8 cellular contexts compared by ENCODE assay signal in the genomic region with DNA sequence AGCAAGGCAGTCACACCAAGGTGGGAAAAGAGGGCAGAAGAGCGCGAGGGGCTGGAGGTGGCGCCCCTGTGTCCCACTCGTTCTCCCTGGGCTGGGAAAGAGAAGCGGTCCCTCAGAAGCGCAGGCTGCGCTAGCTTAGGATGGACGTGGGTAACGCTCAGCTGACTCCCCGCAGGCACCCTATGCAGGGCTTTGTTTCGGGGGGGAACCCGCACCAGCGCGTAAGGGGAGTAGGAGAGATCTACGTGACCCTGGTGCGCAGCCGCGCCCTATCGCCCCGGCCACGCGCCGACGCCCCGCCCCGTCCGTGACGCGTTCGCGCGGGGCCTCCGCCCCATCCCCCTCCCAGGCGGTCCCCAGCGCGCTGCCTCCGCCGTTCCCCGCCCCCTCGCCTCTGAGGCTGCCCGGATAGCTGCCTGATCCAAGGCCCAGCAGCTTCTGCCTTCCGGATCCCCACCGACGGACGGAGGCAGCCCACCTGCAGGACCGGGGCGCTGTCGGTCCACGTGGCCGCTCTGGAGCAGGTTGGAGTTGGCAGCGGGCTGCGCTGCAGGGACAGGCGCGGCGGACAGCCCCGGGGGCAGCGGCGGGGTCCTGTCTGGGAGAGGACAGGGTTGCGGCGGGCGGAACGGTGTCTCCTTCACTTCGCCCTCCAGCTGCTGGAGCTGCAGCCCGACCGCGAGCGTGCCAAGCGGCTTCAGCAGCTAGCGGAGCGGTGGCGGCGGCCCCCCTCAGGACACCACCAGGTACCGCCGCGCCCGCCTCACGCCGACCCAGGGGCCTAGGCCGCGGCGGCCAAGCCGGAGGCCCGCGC. TPM values are rescaled to one million over a fixed set of nuclear protein-coding genes. Genes with fewer than 3 reads are reported as not detected.
DNase-seq lines count a peak whose midpoint lies in the region; ATAC-seq and TF ChIP-seq lines count a peak whose summit lies in the region.

A gene with protein sequence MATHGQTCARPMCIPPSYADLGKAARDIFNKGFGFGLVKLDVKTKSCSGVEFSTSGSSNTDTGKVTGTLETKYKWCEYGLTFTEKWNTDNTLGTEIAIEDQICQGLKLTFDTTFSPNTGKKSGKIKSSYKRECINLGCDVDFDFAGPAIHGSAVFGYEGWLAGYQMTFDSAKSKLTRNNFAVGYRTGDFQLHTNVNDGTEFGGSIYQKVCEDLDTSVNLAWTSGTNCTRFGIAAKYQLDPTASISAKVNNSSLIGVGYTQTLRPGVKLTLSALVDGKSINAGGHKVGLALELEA (plus strand): TSS at position 604 of the 814 bp plus-strand sequence. CDS start 363 bp downstream, outside the sequence.

- CTCF ChIA-PET in RWPE1 (lab: Yijun Ruan, JAX) = interaction anchor here (1.2 to 3.2 kb wide), 4 partner anchors 14 to 38 kb away, joined by 5 to 14 read pairs (median 7); no protein-coding TSS in a partner anchor

- H3K4me3 ChIP-seq in DOHH2 (ENCODE audit: low read length) = peak within 1 kb of the TSS; percentile 89
- no peak within 1 kb of the TSS for H3K4me3 ChIP-seq in KMS-11 (IDR thresholded peaks at IDR 0.05; ENCODE audit: insufficient read depth, low read depth, low read length)
- H3K4me3 ChIP-seq in fibroblast of the aortic adventitia (ENCODE audit: low read depth, low read length) = peak within 1 kb of the TSS; percentile 91
- peak within 1 kb of the TSS; percentile 83 for H3K4me3 ChIP-seq in neural cell (ENCODE audit: low read length)
- H3K4me3 ChIP-seq in stomach = peak within 1 kb of the TSS; percentile 69 to 97 (median 88)

- intact Hi-C loops in stomach (cut with DNase I; ENCODE audit: low total_unique reads) = no loop called here

- H3K9ac ChIP-seq in KMS-11 (peak within 1 kb of the TSS; percentile 93), neural cell (ENCODE audit: low read length) (peak within 1 kb of the TSS; percentile 97)

- H3K79me2 ChIP-seq in DOHH2 (ENCODE audit: control insufficient read depth, low read length) (peaks cover 48% of the 10 kb centered on the region), KMS-11 (ENCODE audit: insufficient read depth, low read depth) (peaks cover 46% of the 10 kb centered on the region), neural cell (replicated peaks; ENCODE audit: insufficient read depth, low read length) (peaks cover 22% of the 10 kb centered on the region)

- TF ChIP-seq EP300 in neural cell (conservative IDR thresholded peaks at IDR 0.05; ENCODE audit: poor library complexity, severe bottlenecking) (peak; percentile 81), stomach (IDR thresholded peaks at IDR 0.05) (no peak)

- H3K27me3 ChIP-seq in DOHH2 (ENCODE audit: control insufficient read depth, low read length) (no peaks in the 10 kb centered on the region), KMS-11 (ENCODE audit: insufficient read depth, low read depth) (no peaks in the 10 kb centered on the region), neural cell (ENCODE audit: insufficient read depth, low read depth, low read length) (no peaks in the 10 kb centered on the region), stomach (no peaks in the 10 kb centered on the region)

- ATAC-seq in GM21786 (IDR thresholded peaks at IDR 0.05; ENCODE audit: unreplicated experiment) = peak; percentile 85

- peak within 1 kb of the TSS; percentile 80 for H3K27ac ChIP-seq in DOHH2 (ENCODE audit: low read depth, low read length)
- peak within 1 kb of the TSS; percentile 96 for H3K27ac ChIP-seq in KMS-11
- peak within 1 kb of the TSS; percentile 99 for H3K27ac ChIP-seq in RWPE1
- H3K27ac ChIP-seq in neural cell (ENCODE audit: low read length) = peak within 1 kb of the TSS; percentile 97
- peak within 1 kb of the TSS; percentile 86 to 99 (median 99) for H3K27ac ChIP-seq in stomach

- H2AFZ ChIP-seq in KMS-11 (ENCODE audit: low read depth) (peak within 1 kb of the TSS; percentile 86), neural cell (ENCODE audit: low read depth, low read length) (peak within 1 kb of the TSS; percentile 82)

- peak within 1 kb of the TSS; percentile 93 for H3K4me2 ChIP-seq in DOHH2 (ENCODE audit: low read length)
- H3K4me2 ChIP-seq in KMS-11 = peak within 1 kb of the TSS; percentile 86
- H3K4me2 ChIP-seq in neural cell (ENCODE audit: low read length) = peak within 1 kb of the TSS; percentile 93

- H3K9me3 ChIP-seq in DOHH2 (ENCODE audit: control insufficient read depth, insufficient read depth, low read length) (no peaks in the 10 kb centered on the region), neural cell (ENCODE audit: low read length) (no peaks in the 10 kb centered on the region), stomach (no peaks in the 10 kb centered on the region)

- no peak for TF ChIP-seq RAD21 in neural cell (conservative IDR thresholded peaks at IDR 0.05)

- H3K9me2 ChIP-seq in DOHH2 (replicated peaks; ENCODE audit: control insufficient read depth, low read length) = no peaks in the 10 kb centered on the region
- no peaks in the 10 kb centered on the region for H3K9me2 ChIP-seq in neural cell (ENCODE audit: insufficient read depth, low read length)

- H3K36me3 ChIP-seq in DOHH2 (ENCODE audit: control insufficient read depth, low read length) (peaks cover 42% of the 10 kb centered on the region), KMS-11 (ENCODE audit: insufficient read depth) (peaks cover 10% of the 10 kb centered on the region; the same call in 1 of the 2 replicates), neural cell (ENCODE audit: insufficient read depth, low read length) (no peaks in the 10 kb centered on the region), stomach (peaks cover 24 to 36% (median 31%) of the 10 kb centered on the region in 4 donors)

- TF ChIP-seq CTCF in DOHH2 (IDR thresholded peaks at IDR 0.05; ENCODE audit: low read depth, low read length, poor library complexity, severe bottlenecking) = peak; percentile 25
- no peak for TF ChIP-seq CTCF in KMS-11 (conservative IDR thresholded peaks at IDR 0.05; ENCODE audit: low read depth, low read length)
- no peak for TF ChIP-seq CTCF in RWPE1 (conservative IDR thresholded peaks at IDR 0.05; ENCODE audit: low read depth)
- no peak for TF ChIP-seq CTCF in fibroblast of the aortic adventitia (IDR thresholded peaks at IDR 0.05; ENCODE audit: insufficient read depth, low read length)
- TF ChIP-seq CTCF in neural cell (IDR thresholded peaks at IDR 0.05; ENCODE audit: poor library complexity, severe bottlenecking) = peak; percentile 8
- peak in 1 of 7 experiments; percentile 30 for TF ChIP-seq CTCF in stomach (IDR thresholded peaks at IDR 0.05)

- H3F3A ChIP-seq in DOHH2 (ENCODE audit: control insufficient read depth, insufficient read depth) = no peaks in the 10 kb centered on the region
- H3F3A ChIP-seq in neural cell (ENCODE audit: insufficient read depth, low read length, poor library complexity, severe bottlenecking) = no peaks in the 10 kb centered on the region

- DNase-seq in RWPE1 (ENCODE audit: low spot score) (peak; percentile 89), fibroblast of the aortic adventitia (ENCODE audit: low read depth) (peak; percentile 87), stomach (peak; percentile 92)
- peak; percentile 92 for DNase-seq in activated T-helper 9 cell treated with anti-CD3 and anti-CD28 coated beads, Interleukin-2, amount 50 U/mL, for 16 hours (ENCODE audit: low read depth)

- H4K20me1 ChIP-seq in DOHH2 (ENCODE audit: control insufficient read depth, insufficient read depth, low read depth, low read length) (peaks cover 9% of the 10 kb centered on the region; the same call in 1 of the 2 replicates), KMS-11 (ENCODE audit: insufficient read depth) (no peaks in the 10 kb centered on the region), neural cell (ENCODE audit: insufficient read depth) (no peaks in the 10 kb centered on the region)

- POLR2A ChIA-PET in RWPE1 (lab: Yijun Ruan, JAX; ENCODE audit: low non-redundant PET) = interaction anchor here (0.6 to 1.8 kb wide), 9 partner anchors 9 to 543 kb away, joined by 3 to 8 read pairs (median 4); no protein-coding TSS in a partner anchor

- WGBS in stomach, 5 donors = 0 to 1% (median 0%) methylated on average over 30 to 84 of the region's 84 CpGs

- peaks cover 23% of the 10 kb centered on the region for H3K4me1 ChIP-seq in DOHH2 (ENCODE audit: control insufficient read depth, low read length)
- peaks cover 35% of the 10 kb centered on the region for H3K4me1 ChIP-seq in KMS-11 (ENCODE audit: low read depth, poor library complexity, severe bottlenecking)
- H3K4me1 ChIP-seq in stomach = peaks cover 32 to 64% (median 41%) of the 10 kb centered on the region in 4 donors

- peak in 1 of 4 donors; percentile 66 for TF ChIP-seq POLR2A in stomach (IDR thresholded peaks at IDR 0.05)

TF ChIP-seq in neural cell, 6 proteins besides CTCF, POLR2A, EP300 and RAD21 (continues in another document):
- TF ChIP-seq TAF1 (IDR thresholded peaks at IDR 0.05; ENCODE audit: low read depth) = peak; percentile 54
- peak; percentile 63 for TF ChIP-seq SMC3 (conservative IDR thresholded peaks at IDR 0.05; ENCODE audit: poor library complexity)
- no peak for TF ChIP-seq EZH2 (IDR thresholded peaks at IDR 0.05; ENCODE audit: borderline replicate concordance, insufficient read depth, low read length, poor library complexity, severe bottlenecking)
- TF ChIP-seq POLR2AphosphoS5 (IDR thresholded peaks at IDR 0.05) = peak; percentile 82

RNA-seq across cellular contexts. Expression of the gene that starts here (rescaled TPM):
- 94.6 and 174 TPM in 2 replicates for total RNA-seq in fibroblast of the aortic adventitia (ENCODE audit: low replicate concordance)
- 291 and 298 TPM in 2 replicates for polyA plus RNA-seq in neural cell
- polyA minus RNA-seq in neural cell = 156 TPM in 2 replicates
- 100 to 1,000 TPM in 3 of 5 donors, 10 to 100 TPM in 2; 44.3 to 149 (median 128) TPM for total RNA-seq in stomach
- 100 to 1,000 TPM; 140 to 202 (median 168) TPM for polyA plus RNA-seq in stomach

Comparison
In these comparisons a context has a peak if more than half of its experiments do, and no peak if none do; other contexts are left out.
1. CTCF ChIP-seq: peak in DOHH2 (single experiment) and neural cell (single experiment); none in KMS-11 (single experiment), RWPE1 (single experiment) and fibroblast of the aortic adventitia (single experiment).
2. Peak in every context shown above with its lines, with median percentiles within 50 percentile points of each other: H3K27ac ChIP-seq, H3K4me2 ChIP-seq and DNase-seq.